29 cellular contexts compared by ENCODE assay signal in genomic region chr12:58621126-58621525, GRCh38.
"Had no signal": no experiment of that assay in that cellular context is flagged by ENCODE, and none has a peak within 500 bp of the region (broad histone marks: within the 10 kb centered on the region; RNA-seq: fewer than 3 reads in every experiment).

No MANE protein-coding gene starts in this region.

- H3K4me1 ChIP-seq: body of pancreas, breast epithelium had no signal

- ATAC-seq: activated CD8-positive, alpha-beta memory T cell treated with anti-CD3 and anti-CD28 coated beads, Interleukin-2, amount 10 ng/mL, durations not matched to agents 7 days and 5 days; activated CD8-positive, alpha-beta T cell treated with anti-CD3 and anti-CD28 coated beads, Interleukin-2, amount 10 ng/mL, durations not matched to agents 7 days and 5 days; activated naive CD8-positive, alpha-beta T cell treated with anti-CD3 and anti-CD28 coated beads, Interleukin-2, amount 50 U/mL, for 24 hours; body of pancreas had no signal

- H3K36me3 ChIP-seq: brain microvascular endothelial cell, breast epithelium had no signal

- H3K27me3 ChIP-seq: body of pancreas, brain microvascular endothelial cell, breast epithelium had no signal

- H3K4me3 ChIP-seq: body of pancreas, breast epithelium had no signal

- H3K27ac ChIP-seq: body of pancreas, brain microvascular endothelial cell, breast epithelium, VCaP had no signal

- H3K9me3 ChIP-seq: body of pancreas had no signal

- DNase-seq: activated B cell treated with CpG ODN at 0.5 μM for 24 hours; activated CD4-positive, alpha-beta memory T cell treated with anti-CD3 and anti-CD28 coated beads, Interleukin-2, amount 10 ng/mL, durations not matched to agents 7 days and 5 days; activated CD4-positive, alpha-beta T cell treated with anti-CD3 and anti-CD28 coated beads for 4 hours; activated CD4-positive, alpha-beta T cell treated with anti-CD3 and anti-CD28 coated beads, Interleukin-2, amount 10 ng/mL, durations not matched to agents 24 days and 14 days; activated CD4-positive, alpha-beta T cell treated with anti-CD3 and anti-CD28 coated beads, Interleukin-2, amount 50 U/mL, for 1 hour; activated CD4-positive, alpha-beta T cell treated with anti-CD3 and anti-CD28 coated beads, Interleukin-2, amount 50 U/mL, for 4 hours; activated CD4-positive, CD25-positive, alpha-beta regulatory T cell treated with anti-CD3 and anti-CD28 coated beads, Interleukin-2, amount 50 U/mL, for 72 hours; activated CD8-positive, alpha-beta memory T cell treated with anti-CD3 and anti-CD28 coated beads for 24 hours; activated CD8-positive, alpha-beta memory T cell treated with anti-CD3 and anti-CD28 coated beads, Interleukin-2, amount 10 ng/mL, durations not matched to agents 7 days and 5 days; activated CD8-positive, alpha-beta memory T cell treated with anti-CD3 and anti-CD28 coated beads, Interleukin-2, amount 50 U/mL, for 48 hours; activated CD8-positive, alpha-beta T cell treated with anti-CD3 and anti-CD28 coated beads, Interleukin-2, amount 10 ng/mL, durations not matched to agents 7 days and 5 days; activated effector memory CD4-positive, alpha-beta T cell treated with Interleukin-2 at 50 U/mL for 16 hours; activated gamma-delta T cell; activated naive CD4-positive, alpha-beta T cell treated with anti-CD3 and anti-CD28 coated beads, Interleukin-2, amount 10 ng/mL, durations not matched to agents 7 days and 5 days; activated naive CD4-positive, alpha-beta T cell treated with Interleukin-2 at 50 U/mL for 16 hours; activated naive CD8-positive, alpha-beta T cell treated with anti-CD3 and anti-CD28 coated beads, Interleukin-2, amount 10 ng/mL, durations not matched to agents 7 days and 5 days; activated naive CD8-positive, alpha-beta T cell treated with anti-CD3 and anti-CD28 coated beads, Interleukin-2, amount 50 U/mL, for 24 hours; activated T-cell treated with anti-CD3 and anti-CD28 coated beads, Interleukin-2, amount 50 U/mL, for 24 hours; activated T-cell treated with anti-CD3 and anti-CD28 coated beads, Interleukin-2, amount 50 U/mL, for 48 hours; amygdala; anterior cingulate cortex; body of pancreas; brain microvascular endothelial cell; central memory CD4-positive, alpha-beta T cell; T-helper 1 cell; T-helper 2 cell; T-helper 9 cell had no signal
